In genomic region chr1:155934097-155934932, GRCh38 we compare ENCODE assay signal across 7 cellular contexts. TPM values are rescaled to one million over a fixed set of nuclear protein-coding genes. Genes with fewer than 3 reads are reported as not detected.
DNase-seq lines count a peak whose midpoint lies in the region; ATAC-seq and TF ChIP-seq lines count a peak whose summit lies in the region.

KHDC4 (minus strand) TSS chr1:155934413; CDS start chr1:155934373, 40 bp downstream.

- H3K4me1 ChIP-seq in hepatocyte (ENCODE audit: insufficient read depth), result peaks cover 26% of the 10 kb centered on the region

- ATAC-seq in GM18502 (IDR thresholded peaks at IDR 0.05; ENCODE audit: poor library complexity, unreplicated experiment), result peak; percentile 91
- peak; percentile 92 for ATAC-seq in HG02970 (IDR thresholded peaks at IDR 0.05; ENCODE audit: low FRiP score, unreplicated experiment)

- H3K9me3 ChIP-seq in hepatocyte (ENCODE audit: low read depth), result no peaks in the 10 kb centered on the region

- peaks cover 34% of the 10 kb centered on the region for H4K20me1 ChIP-seq in hepatocyte (ENCODE audit: insufficient read depth, poor library complexity, severe bottlenecking)

- 2% methylated on average over 50 of the region's 50 CpGs for WGBS in hepatocyte (ENCODE audit: low lambda C conversion rate, missing lambda C conversion rate)

- H3K27me3 ChIP-seq in hepatocyte, result no peaks in the 10 kb centered on the region

- H3K79me2 ChIP-seq in hepatocyte, result peaks cover 48% of the 10 kb centered on the region

- H3K9me2 ChIP-seq in hepatocyte (replicated peaks; ENCODE audit: insufficient read depth), result no peaks in the 10 kb centered on the region

- H3K4me3 Mint-ChIP-seq in T-helper 2 cell treated with Interferon-gamma antibody and Interleukin-4, amounts not matched to agents 5 μg/mL and 100 μg/mL, for 36 hours, result no peak within 1 kb of the TSS

- peaks cover 6% of the 10 kb centered on the region for H3K36me3 ChIP-seq in hepatocyte (replicated peaks; ENCODE audit: insufficient read depth, low read depth)

- DNase-seq in NCI-H1930 (lab: John Stamatoyannopoulos, UW) (peak; percentile 98 to 99), astrocyte of the cerebellum (ENCODE audit: low read depth) (peak; percentile 97), hepatocyte (ENCODE audit: low spot score) (peak; percentile 98), retina (peak; percentile 97)
- DNase-seq in T-helper 2 cell treated with Interferon-gamma antibody and Interleukin-4, amounts not matched to agents 5 μg/mL and 100 μg/mL, for 36 hours (ENCODE audit: low spot score), result peak; percentile 96

- no peaks in the 10 kb centered on the region for H3K9me3 Mint-ChIP-seq in T-helper 2 cell treated with Interferon-gamma antibody and Interleukin-4, amounts not matched to agents 5 μg/mL and 100 μg/mL, for 36 hours

- in situ Hi-C loops in astrocyte of the cerebellum (cut with HindIII; ENCODE audit: low sequenced_read_pairs), result no loop called here

- H3K27ac ChIP-seq in hepatocyte, result peak within 1 kb of the TSS; percentile 90

- H3K4me3 ChIP-seq in astrocyte of the cerebellum (ENCODE audit: low read depth, low read length) (peak within 1 kb of the TSS; percentile 98), hepatocyte (peak within 1 kb of the TSS; percentile 85)

- peaks cover 36% of the 10 kb centered on the region for H3K4me1 Mint-ChIP-seq in T-helper 2 cell treated with Interferon-gamma antibody and Interleukin-4, amounts not matched to agents 5 μg/mL and 100 μg/mL, for 36 hours (ENCODE audit: low read depth)

- peaks cover 24% of the 10 kb centered on the region for H3K36me3 Mint-ChIP-seq in T-helper 2 cell treated with Interferon-gamma antibody and Interleukin-4, amounts not matched to agents 5 μg/mL and 100 μg/mL, for 36 hours (ENCODE audit: low read depth)

- no peak within 1 kb of the TSS for H3K27ac Mint-ChIP-seq in T-helper 2 cell treated with Interferon-gamma antibody and Interleukin-4, amounts not matched to agents 5 μg/mL and 100 μg/mL, for 36 hours

- peak within 1 kb of the TSS; percentile 57 for H2AFZ ChIP-seq in hepatocyte

- TF ChIP-seq CTCF in astrocyte of the cerebellum (IDR thresholded peaks at IDR 0.05; ENCODE audit: low read depth, low read length, missing control alignments) (no peak), hepatocyte (IDR thresholded peaks at IDR 0.05; ENCODE audit: poor library complexity) (no peak)

- H3K4me2 ChIP-seq in hepatocyte, result peak within 1 kb of the TSS; percentile 95

- H3K27me3 Mint-ChIP-seq in T-helper 2 cell treated with Interferon-gamma antibody and Interleukin-4, amounts not matched to agents 5 μg/mL and 100 μg/mL, for 36 hours (ENCODE audit: low read depth), result no peaks in the 10 kb centered on the region

RNA-seq across cellular contexts. Expression of gene KHDC4, which starts in this region (rescaled TPM):
- total RNA-seq in hepatocyte, result 33.2 and 40.3 TPM in 2 replicates
- 15.7 and 28.0 TPM in 2 replicates for polyA plus RNA-seq in hepatocyte

Comparison
In these comparisons a context has a peak if more than half of its experiments do, and no peak if none do; other contexts are left out.
1. Peak in every context shown above with its lines: DNase-seq, ATAC-seq, H3K4me3 ChIP-seq and H3K27ac ChIP-seq.